In genomic region chr4:124044867-124045266, GRCh38 we compare ENCODE assay signal across 9 cellular contexts.
"Had no signal": no experiment of that assay in that cellular context is flagged by ENCODE, and none has a peak within 500 bp of the region (broad histone marks: within the 10 kb centered on the region; RNA-seq: fewer than 3 reads in every experiment).

No MANE protein-coding gene starts in this region.

- H3K4me1 ChIP-seq: ascending aorta, gastroesophageal sphincter, stomach had no signal

- H3K27me3 Mint-ChIP-seq: activated CD4-positive, alpha-beta memory T cell treated with anti-CD3 and anti-CD28 coated beads, Interleukin-2, amount 10 ng/mL, durations not matched to agents 7 days and 5 days had no signal

- ATAC-seq: gastroesophageal sphincter had no signal

- H3K27ac Mint-ChIP-seq: activated CD4-positive, alpha-beta memory T cell treated with anti-CD3 and anti-CD28 coated beads, Interleukin-2, amount 10 ng/mL, durations not matched to agents 7 days and 5 days had no signal

- H3K27ac ChIP-seq: ascending aorta, dorsolateral prefrontal cortex, gastroesophageal sphincter, neutrophil, skin epidermis, stomach had no signal

- H3K4me1 Mint-ChIP-seq: activated CD4-positive, alpha-beta memory T cell treated with anti-CD3 and anti-CD28 coated beads, Interleukin-2, amount 10 ng/mL, durations not matched to agents 7 days and 5 days had no signal

- DNase-seq: activated CD4-positive, alpha-beta memory T cell treated with anti-CD3 and anti-CD28 coated beads, Interleukin-2, amount 10 ng/mL, durations not matched to agents 7 days and 5 days; activated CD8-positive, alpha-beta memory T cell treated with anti-CD3 and anti-CD28 coated beads, Interleukin-2, amount 50 U/mL, for 48 hours; dorsolateral prefrontal cortex; retina; stomach had no signal

- H3K36me3 ChIP-seq: ascending aorta, gastroesophageal sphincter, neutrophil, stomach had no signal

- H3K27me3 ChIP-seq: ascending aorta, dorsolateral prefrontal cortex, gastroesophageal sphincter, neutrophil, stomach had no signal

- H3K4me3 Mint-ChIP-seq: activated CD4-positive, alpha-beta memory T cell treated with anti-CD3 and anti-CD28 coated beads, Interleukin-2, amount 10 ng/mL, durations not matched to agents 7 days and 5 days had no signal

- H3K9me3 ChIP-seq: ascending aorta, gastroesophageal sphincter, neutrophil, stomach had no signal

- H3K4me3 ChIP-seq: ascending aorta, dorsolateral prefrontal cortex, gastroesophageal sphincter, skin epidermis, stomach had no signal

- H3K9me3 Mint-ChIP-seq: activated CD4-positive, alpha-beta memory T cell treated with anti-CD3 and anti-CD28 coated beads, Interleukin-2, amount 10 ng/mL, durations not matched to agents 7 days and 5 days had no signal
